8 cellular contexts compared by ENCODE assay signal in the genomic region with DNA sequence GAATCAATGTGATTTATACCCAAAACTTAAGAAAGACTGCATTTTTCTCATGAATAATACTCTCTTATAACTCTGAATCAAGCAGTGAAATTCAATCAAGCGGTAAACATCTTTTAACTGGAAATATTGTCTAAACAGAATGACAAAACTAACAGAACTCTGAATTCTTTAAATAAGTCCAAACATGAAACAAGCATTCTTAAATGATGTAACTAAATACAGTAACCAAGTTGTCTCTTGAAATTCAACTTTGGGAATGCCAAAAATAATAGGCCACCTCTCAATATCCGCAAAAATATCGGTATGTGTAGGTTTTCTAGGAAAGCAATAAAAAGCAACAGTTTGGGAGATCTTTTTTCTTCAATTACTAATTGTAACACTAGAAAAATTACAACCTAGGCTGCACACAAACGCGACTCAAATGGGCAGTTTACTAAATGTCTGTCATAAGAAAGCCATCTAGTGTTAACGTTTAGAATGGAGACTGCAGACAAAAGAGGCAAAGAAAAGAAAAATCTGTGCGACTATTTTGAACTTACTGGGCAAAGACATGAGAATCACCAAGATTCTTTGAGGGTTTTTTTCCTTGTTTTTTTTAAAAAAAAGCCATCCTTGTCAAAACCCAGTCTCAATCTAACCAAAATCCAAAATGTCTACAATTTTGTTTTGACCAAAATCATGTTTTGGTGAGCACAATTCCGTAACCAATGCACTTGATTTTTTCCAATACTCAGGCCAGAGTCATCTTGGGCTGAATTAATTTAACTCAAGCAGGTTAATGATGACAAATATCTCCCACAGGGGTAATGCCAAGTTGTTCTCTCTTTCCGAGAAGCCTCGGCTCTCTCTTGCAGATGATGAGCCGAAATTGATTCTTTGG. TPM values are rescaled to one million over a fixed set of nuclear protein-coding genes. Genes with fewer than 3 reads are reported as not detected.
DNase-seq lines count a peak whose midpoint lies in the region; ATAC-seq and TF ChIP-seq lines count a peak whose summit lies in the region.

No MANE protein-coding gene starts in this region.

- no peak for TF ChIP-seq EP300 in tibial nerve (IDR thresholded peaks at IDR 0.05)

- H3K4me1 Mint-ChIP-seq in activated naive CD4-positive, alpha-beta T cell treated with anti-CD3 and anti-CD28 coated beads, Interleukin-2, amount 50 U/mL, for 24 hours = peaks cover 32% of the 10 kb centered on the region

- H3K9me3 ChIP-seq in NT2/D1 (ENCODE audit: insufficient read depth, low read length) (no peaks in the 10 kb centered on the region), lung (ENCODE audit: control insufficient read depth in 2 of 2, insufficient read depth in 1 of 2, low read length in 1 of 2) (no peaks in the 10 kb centered on the region), tibial nerve (no peaks in the 10 kb centered on the region)

- no peak for TF ChIP-seq POLR2A in tibial nerve (IDR thresholded peaks at IDR 0.05)

- peak overlapping the region; percentile 95 for H3K27ac Mint-ChIP-seq in activated naive CD4-positive, alpha-beta T cell treated with anti-CD3 and anti-CD28 coated beads, Interleukin-2, amount 50 U/mL, for 24 hours

- H3K27me3 Mint-ChIP-seq in activated naive CD4-positive, alpha-beta T cell treated with anti-CD3 and anti-CD28 coated beads, Interleukin-2, amount 50 U/mL, for 24 hours = peaks cover 2% of the 10 kb centered on the region

- no peak for TF ChIP-seq CTCF in lung (IDR thresholded peaks at IDR 0.05; ENCODE audit: control extremely low read depth, extremely low read depth)
- peak; percentile 30 to 62 (median 41) for TF ChIP-seq CTCF in tibial nerve (IDR thresholded peaks at IDR 0.05)

- WGBS in lung, 2 donors = 22 to 26% methylated on average over 11 of the region's 11 CpGs
- WGBS in tibial nerve, 2 donors = 9 to 10% methylated on average over 11 of the region's 11 CpGs

- H3K27me3 ChIP-seq in NT2/D1 (ENCODE audit: insufficient read depth, insufficient read length) (no peaks in the 10 kb centered on the region), lung (ENCODE audit: control insufficient read depth, insufficient read depth) (no peaks in the 10 kb centered on the region), tibial nerve (no peaks in the 10 kb centered on the region)

- H3K4me3 Mint-ChIP-seq in activated naive CD4-positive, alpha-beta T cell treated with anti-CD3 and anti-CD28 coated beads, Interleukin-2, amount 50 U/mL, for 24 hours = peak overlapping the region; percentile 89

- H3K36me3 Mint-ChIP-seq in activated naive CD4-positive, alpha-beta T cell treated with anti-CD3 and anti-CD28 coated beads, Interleukin-2, amount 50 U/mL, for 24 hours = no peaks in the 10 kb centered on the region

- H3K36me3 ChIP-seq in NT2/D1 (ENCODE audit: insufficient read depth, insufficient read length, low read length) (no peaks in the 10 kb centered on the region), lung (ENCODE audit: control insufficient read depth in 2 of 2, insufficient read depth in 2 of 2, low read length in 2 of 2) (no peaks in the 10 kb centered on the region), tibial nerve (no peaks in the 10 kb centered on the region)

- H3K9me3 Mint-ChIP-seq in activated naive CD4-positive, alpha-beta T cell treated with anti-CD3 and anti-CD28 coated beads, Interleukin-2, amount 50 U/mL, for 24 hours = no peaks in the 10 kb centered on the region

- H3K27ac ChIP-seq in lung (ENCODE audit: low read depth in 1 of 2, low read length in 1 of 2) = peak overlapping the region in 1 of 2 donors; percentile 88
- H3K27ac ChIP-seq in tibial nerve = peak overlapping the region; percentile 56 to 97 (median 90)

- H3K4me3 ChIP-seq in NT2/D1 (ENCODE audit: insufficient read length, low read depth) (peak overlapping the region; percentile 76), lung (peak overlapping the region; percentile 74), tibial nerve (peak overlapping the region; percentile 88 to 97 (median 94))

- no peak for DNase-seq in activated naive CD4-positive, alpha-beta T cell (lab: John Stamatoyannopoulos, UW)
- DNase-seq in NT2/D1 (ENCODE audit: low read depth, low spot score) = no peak
- DNase-seq in cerebellum (ENCODE audit: low spot score) = peak; percentile 20
- DNase-seq in lung (ENCODE audit: low spot score) = no peak
- DNase-seq in tibial nerve (ENCODE audit: low spot score in 2 of 2) = no peak
- no peak for DNase-seq in NK-92 treated with Interleukin-12 subunit alpha and Interleukin-12 subunit beta, amount 100 ng/mL, for 24 hours (lab: John Stamatoyannopoulos, UW)

- peak overlapping the region; percentile 84 for H3K9ac ChIP-seq in NT2/D1 (ENCODE audit: insufficient read length, low read depth)

- ATAC-seq in lung (ENCODE audit: insufficient read depth, low FRiP score) (no peak), HG03108 (IDR thresholded peaks at IDR 0.05; ENCODE audit: unreplicated experiment) (no peak)

- no peaks in the 10 kb centered on the region for H3K4me1 ChIP-seq in NT2/D1 (ENCODE audit: insufficient read depth, insufficient read length)
- peaks cover 4 to 7% of the 10 kb centered on the region in 2 donors for H3K4me1 ChIP-seq in lung (ENCODE audit: control insufficient read depth in 2 of 2, insufficient read depth in 2 of 2, low read length in 2 of 2)
- peaks cover 0 to 45% (median 13%) of the 10 kb centered on the region in 4 donors for H3K4me1 ChIP-seq in tibial nerve

RNA-seq across cellular contexts. Expression of a gene that starts 1.4 kb away (rescaled TPM):
- 96.5 TPM for total RNA-seq in cerebellum
- 10 to 100 TPM; 27.0 to 60.1 TPM for total RNA-seq in lung
- polyA plus RNA-seq in lung = 10 to 100 TPM in 1 of 2 donors, 1 to 10 TPM in 1; 5.3 to 33.9 TPM
- 10 to 100 TPM; 29.8 to 56.4 (median 40.7) TPM for total RNA-seq in tibial nerve
